20 cellular contexts compared by ENCODE assay signal in the genomic region with DNA sequence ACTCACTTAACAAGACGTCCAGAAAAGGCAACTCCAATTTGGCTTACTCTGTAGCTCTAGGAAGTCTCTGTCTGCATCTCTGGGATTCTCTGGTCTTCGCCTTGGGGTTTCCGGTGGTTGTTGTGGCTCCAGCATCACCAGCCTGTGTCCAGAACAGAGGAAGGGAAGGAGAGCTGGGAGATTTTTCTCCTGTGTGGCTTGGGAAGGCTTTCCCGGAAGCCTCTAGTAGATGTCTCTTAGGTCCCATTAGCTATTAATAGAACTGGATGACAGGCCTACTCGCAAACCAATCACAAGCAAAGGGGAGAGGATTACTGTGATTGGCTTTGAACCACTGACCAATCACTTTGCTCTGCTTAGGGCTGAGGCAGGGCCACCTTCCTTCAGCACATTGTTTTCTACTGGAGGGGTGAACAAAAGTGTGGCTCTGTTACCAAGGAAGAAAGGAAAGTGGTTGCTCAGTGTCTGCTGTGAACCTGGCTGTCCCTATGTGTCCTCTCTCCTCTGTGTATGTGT.
A peak's percentile ranks its signal among the peaks of the same experiment; 100 is the strongest.
DNase-seq lines count a peak whose midpoint lies in the region; ATAC-seq, FAIRE-seq and TF ChIP-seq lines count a peak whose summit lies in the region.
"Had no signal": no experiment of that assay in that cellular context is flagged by ENCODE, and none has a peak within 500 bp of the region (broad histone marks: within the 10 kb centered on the region; RNA-seq: fewer than 3 reads in every experiment).

No MANE protein-coding gene starts in this region.

- H3K9me3 ChIP-seq in RWPE2 (ENCODE audit: severe bottlenecking), result peaks cover 7% of the 10 kb centered on the region

- peak; percentile 84 for FAIRE-seq in islet of Langerhans (lab: Jason Lieb, UNC)

- no peak overlapping the region for H3K27ac ChIP-seq in RWPE2 (ENCODE audit: poor library complexity, severe bottlenecking)
- H3K27ac ChIP-seq: SJCRH30 had no signal

- H3K4me3 Mint-ChIP-seq in osteocyte (ENCODE audit: unreplicated experiment), result no peak overlapping the region
- H3K4me3 Mint-ChIP-seq: CD4-positive, CD25-positive, alpha-beta regulatory T cell had no signal

- no peaks in the 10 kb centered on the region for H3K36me3 ChIP-seq in RWPE2 (ENCODE audit: low read depth)
- H3K36me3 ChIP-seq: SJCRH30 had no signal

- no peak overlapping the region for H3K27ac Mint-ChIP-seq in osteocyte (ENCODE audit: unreplicated experiment)
- H3K27ac Mint-ChIP-seq: CD4-positive, CD25-positive, alpha-beta regulatory T cell had no signal

- no peak overlapping the region for H3K4me3 ChIP-seq in RWPE2 (ENCODE audit: severe bottlenecking)
- H3K4me3 ChIP-seq: SJCRH30 had no signal

- H3K4me1 ChIP-seq in RWPE2 (ENCODE audit: insufficient read depth, poor library complexity, severe bottlenecking), result peaks cover 9% of the 10 kb centered on the region

- intact Hi-C loops in head of caudate nucleus (cut with DNase I), result no loop called here

- H3K9me3 Mint-ChIP-seq in osteocyte (ENCODE audit: unreplicated experiment), result peaks cover 12% of the 10 kb centered on the region

- DNase-seq in EH (ENCODE audit: low read depth), result peak; percentile 53
- peak; percentile 34 for DNase-seq in M059J (ENCODE audit: low read depth)
- peak; percentile 46 for DNase-seq in RWPE2 (ENCODE audit: low spot score)
- no peak for DNase-seq in head of caudate nucleus
- no peak for DNase-seq in HuH-7 (ENCODE audit: low spot score)
- no peak for DNase-seq in osteocyte (ENCODE audit: extremely low spot score, unreplicated experiment)
- no peak for DNase-seq in NCI-H146 (lab: John Stamatoyannopoulos, UW)
- DNase-seq: CD4-positive, CD25-positive, alpha-beta regulatory T cell; DMS79; GOT3; KBM-7; NCI-H1105; NCI-H2029 treated with DMSO at 0.1 percent for 48 hours; NCI-H226; NCI-H510A treated with DMSO at 0.1 percent for 48 hours; NCI-H748 treated with DMSO at 0.1 percent for 48 hours; OCI-M1; SJCRH30; T-helper 1 cell had no signal

- no peaks in the 10 kb centered on the region for H3K36me3 Mint-ChIP-seq in osteocyte (ENCODE audit: unreplicated experiment)
- H3K36me3 Mint-ChIP-seq: CD4-positive, CD25-positive, alpha-beta regulatory T cell had no signal

- TF ChIP-seq CTCF in RWPE2 (IDR thresholded peaks at IDR 0.05; ENCODE audit: poor library complexity, severe bottlenecking) (no peak), osteocyte (IDR thresholded peaks at IDR 0.05) (no peak)

- no peaks in the 10 kb centered on the region for H3K27me3 ChIP-seq in RWPE2 (ENCODE audit: insufficient read depth, poor library complexity, severe bottlenecking)
- H3K27me3 ChIP-seq: SJCRH30 had no signal

- ATAC-seq in RWPE2 (ENCODE audit: low read depth), result no peak

- H3K27me3 Mint-ChIP-seq in osteocyte (ENCODE audit: unreplicated experiment), result peaks cover 40% of the 10 kb centered on the region
- H3K27me3 Mint-ChIP-seq: CD4-positive, CD25-positive, alpha-beta regulatory T cell had no signal

- H3K4me1 Mint-ChIP-seq in osteocyte (ENCODE audit: unreplicated experiment), result peaks cover 5% of the 10 kb centered on the region
- H3K4me1 Mint-ChIP-seq: CD4-positive, CD25-positive, alpha-beta regulatory T cell had no signal

Comparison
In these comparisons a context has a peak if more than half of its experiments do, and no peak if none do; other contexts are left out.
1. DNase-seq: peak in EH (single experiment), M059J (single experiment) and RWPE2 (single experiment); none in head of caudate nucleus (0 of 42), HuH-7 (single experiment), osteocyte (single experiment) and NCI-H146 (single experiment).